ENCODE assay signal across 11 cellular contexts in genomic region chr20:48609491-48609978, GRCh38.
DNase-seq lines count a peak whose midpoint lies in the region; ATAC-seq and TF ChIP-seq lines count a peak whose summit lies in the region.
"Had no signal": no experiment of that assay in that cellular context is flagged by ENCODE, and none has a peak within 500 bp of the region (broad histone marks: within the 10 kb centered on the region; RNA-seq: fewer than 3 reads in every experiment).

No MANE protein-coding gene starts in this region.

- no peak overlapping the region for H3K4me3 Mint-ChIP-seq in natural killer cell treated with Interleukin-12 subunit alpha and Interleukin-12 subunit beta and Interleukin-15 and Interleukin-18, amount 100 ng/mL, for 72 hours
- H3K4me3 Mint-ChIP-seq in natural killer cell = no peak overlapping the region
- H3K4me3 Mint-ChIP-seq: H9 had no signal

- H3K4me1 Mint-ChIP-seq in natural killer cell treated with Interleukin-12 subunit alpha and Interleukin-12 subunit beta and Interleukin-15 and Interleukin-18, amount 100 ng/mL, for 72 hours (ENCODE audit: low read depth in 2 of 2) = no peaks in the 10 kb centered on the region
- H3K4me1 Mint-ChIP-seq in natural killer cell = peaks cover 0 to 5% of the 10 kb centered on the region in 2 donors

- H3K36me3 Mint-ChIP-seq in natural killer cell treated with Interleukin-12 subunit alpha and Interleukin-12 subunit beta and Interleukin-15 and Interleukin-18, amount 100 ng/mL, for 72 hours = no peaks in the 10 kb centered on the region
- H3K36me3 Mint-ChIP-seq in natural killer cell = no peaks in the 10 kb centered on the region

- TF ChIP-seq CTCF in natural killer cell (IDR thresholded peaks at IDR 0.05) = no peak

- H3K27me3 Mint-ChIP-seq in natural killer cell treated with Interleukin-12 subunit alpha and Interleukin-12 subunit beta and Interleukin-15 and Interleukin-18, amount 100 ng/mL, for 72 hours = no peaks in the 10 kb centered on the region
- H3K27me3 Mint-ChIP-seq in natural killer cell (ENCODE audit: low read depth in 2 of 2) = no peaks in the 10 kb centered on the region

- ATAC-seq in natural killer cell treated with Interleukin-12 subunit alpha and Interleukin-12 subunit beta and Interleukin-15 and Interleukin-18, amount 100 ng/mL, for 72 hours = peak in 1 of 2 donors; percentile 34
- ATAC-seq in natural killer cell (no peak), GM21825 (IDR thresholded peaks at IDR 0.05; ENCODE audit: unreplicated experiment) (peak; percentile 78), HG03565 (IDR thresholded peaks at IDR 0.05; ENCODE audit: unreplicated experiment) (peak; percentile 85), HG03196 (IDR thresholded peaks at IDR 0.05; ENCODE audit: unreplicated experiment) (no peak)
- ATAC-seq: Panc1 had no signal

- no peak overlapping the region for H3K27ac Mint-ChIP-seq in natural killer cell treated with Interleukin-12 subunit alpha and Interleukin-12 subunit beta and Interleukin-15 and Interleukin-18, amount 100 ng/mL, for 72 hours
- H3K27ac Mint-ChIP-seq in natural killer cell = no peak overlapping the region

- peak; percentile 51 for DNase-seq in natural killer cell treated with Interleukin-12 subunit alpha and Interleukin-12 subunit beta and Interleukin-15 and Interleukin-18, amount 100 ng/mL, for 72 hours (ENCODE audit: low spot score)
- DNase-seq in natural killer cell (no peak), SIG-M5 treated with dmso at 0.1 percent for 504 hours (lab: John Stamatoyannopoulos, UW; ENCODE audit: unreplicated experiment) (no peak), medulla oblongata (ENCODE audit: extremely low spot score) (no peak), NCI-H1048 (lab: John Stamatoyannopoulos, UW) (no peak)
- DNase-seq: H9, NCI-H1694 had no signal

- H3K9me3 Mint-ChIP-seq in natural killer cell treated with Interleukin-12 subunit alpha and Interleukin-12 subunit beta and Interleukin-15 and Interleukin-18, amount 100 ng/mL, for 72 hours = no peaks in the 10 kb centered on the region
- H3K9me3 Mint-ChIP-seq in natural killer cell = no peaks in the 10 kb centered on the region
- H3K9me3 Mint-ChIP-seq: H9 had no signal

- intact Hi-C loops in natural killer cell (cut with micrococcal nuclease) = no loop called here

Comparison
In these comparisons a context has a peak if more than half of its experiments do, and no peak if none do; other contexts are left out.
1. ATAC-seq: peak in GM21825 (single experiment) and HG03565 (single experiment); none in natural killer cell (0 of 3) and HG03196 (single experiment).